Comparison of ENCODE assay signal across 31 cellular contexts in genomic region chr15:70222632-70223031, GRCh38.
"Had no signal": no experiment of that assay in that cellular context is flagged by ENCODE, and none has a peak within 500 bp of the region (broad histone marks: within the 10 kb centered on the region; RNA-seq: fewer than 3 reads in every experiment).

No MANE protein-coding gene starts in this region.

- H3K36me3 Mint-ChIP-seq: activated CD8-positive, alpha-beta memory T cell treated with anti-CD3 and anti-CD28 coated beads, Interleukin-2, amount 10 ng/mL, durations not matched to agents 7 days and 5 days; activated naive CD4-positive, alpha-beta T cell treated with anti-CD3 and anti-CD28 coated beads, Interleukin-2, amount 50 U/mL, for 72 hours; immature natural killer cell; mesothelial cell of epicardium; naive B cell; stimulated activated memory B cell treated with anti-CD40 and anti-IgM and Interleukin-4, amounts not matched to agents 10 μg/mL and 1 μg/mL and 100 μg/mL, for 72 hours; T-cell had no signal

- H3K27me3 ChIP-seq: adrenal gland, ascending aorta, brain microvascular endothelial cell, gastroesophageal sphincter, sigmoid colon, stomach, thyroid gland had no signal

- H3K27ac ChIP-seq: adrenal gland, ascending aorta, brain microvascular endothelial cell, gastroesophageal sphincter, parathyroid adenoma, psoas muscle, sigmoid colon, stomach, thyroid gland had no signal

- H3K4me1 ChIP-seq: adrenal gland, ascending aorta, gastroesophageal sphincter, parathyroid adenoma, psoas muscle, stomach, thyroid gland had no signal

- H3K36me3 ChIP-seq: adrenal gland, ascending aorta, brain microvascular endothelial cell, gastroesophageal sphincter, sigmoid colon, stomach, thyroid gland had no signal

- DNase-seq: activated B cell treated with CpG ODN at 0.5 μM for 24 hours; activated CD4-positive, alpha-beta T cell treated with anti-CD3 and anti-CD28 coated beads for 36 hours; activated CD8-positive, alpha-beta memory T cell treated with anti-CD3 and anti-CD28 coated beads, Interleukin-2, amount 10 ng/mL, durations not matched to agents 7 days and 5 days; activated CD8-positive, alpha-beta T cell treated with anti-CD3 and anti-CD28 coated beads, Interleukin-2, amount 10 ng/mL, durations not matched to agents 7 days and 5 days; activated naive CD4-positive, alpha-beta T cell; activated T-cell treated with anti-CD3 and anti-CD28 coated beads, Interleukin-2, amount 50 U/mL, for 72 hours; adrenal gland; brain microvascular endothelial cell; hypothalamus; immature natural killer cell; kidney; left colon; mammary epithelial cell; naive B cell; occipital lobe; psoas muscle; sigmoid colon; stimulated activated CD4-positive, alpha-beta T cell treated with anti-CD3 and anti-CD28 coated beads, Interleukin-1b, Interleukin-23, amount 100 ng/mL, for 48 hours; stimulated activated CD4-positive, alpha-beta T cell treated with anti-CD3 and anti-CD28 coated beads, Interleukin-4, amount 100 ng/mL, for 4 hours; stimulated activated CD8-positive, alpha-beta memory T cell treated with anti-CD3 and anti-CD28 coated beads, Interleukin-4, amount 100 ng/mL, for 48 hours; stomach; T-cell; thyroid gland had no signal

- H3K4me3 Mint-ChIP-seq: activated B cell treated with CpG ODN at 0.5 μM for 24 hours; activated CD4-positive, alpha-beta T cell treated with anti-CD3 and anti-CD28 coated beads for 36 hours; activated CD8-positive, alpha-beta memory T cell treated with anti-CD3 and anti-CD28 coated beads, Interleukin-2, amount 10 ng/mL, durations not matched to agents 7 days and 5 days; activated CD8-positive, alpha-beta T cell treated with anti-CD3 and anti-CD28 coated beads, Interleukin-2, amount 10 ng/mL, durations not matched to agents 7 days and 5 days; mesothelial cell of epicardium; stimulated activated memory B cell treated with anti-CD40 and anti-IgM and Interleukin-4, amounts not matched to agents 10 μg/mL and 1 μg/mL and 100 μg/mL, for 72 hours; T-helper 2 cell treated with Interferon-gamma antibody and Interleukin-4, amounts not matched to agents 5 μg/mL and 100 μg/mL, for 36 hours had no signal

- H3K27me3 Mint-ChIP-seq: activated B cell treated with CpG ODN at 0.5 μM for 24 hours; activated CD4-positive, alpha-beta T cell treated with anti-CD3 and anti-CD28 coated beads for 36 hours; naive B cell; stimulated activated memory B cell treated with anti-CD40 and anti-IgM and Interleukin-4, amounts not matched to agents 10 μg/mL and 1 μg/mL and 100 μg/mL, for 72 hours; T-cell had no signal

- H3K9me3 Mint-ChIP-seq: activated B cell treated with CpG ODN at 0.5 μM for 24 hours; activated naive CD4-positive, alpha-beta T cell treated with anti-CD3 and anti-CD28 coated beads, Interleukin-2, amount 50 U/mL, for 72 hours; activated T-cell treated with anti-CD3 and anti-CD28 coated beads, Interleukin-2, amount 50 U/mL, for 72 hours; mesothelial cell of epicardium; naive B cell; stimulated activated memory B cell treated with anti-CD40 and anti-IgM and Interleukin-4, amounts not matched to agents 10 μg/mL and 1 μg/mL and 100 μg/mL, for 72 hours; T-cell; T-helper 2 cell treated with Interferon-gamma antibody and Interleukin-4, amounts not matched to agents 5 μg/mL and 100 μg/mL, for 36 hours had no signal

- H3K27ac Mint-ChIP-seq: activated B cell treated with CpG ODN at 0.5 μM for 24 hours; activated CD4-positive, alpha-beta T cell treated with anti-CD3 and anti-CD28 coated beads for 36 hours; activated CD8-positive, alpha-beta memory T cell treated with anti-CD3 and anti-CD28 coated beads, Interleukin-2, amount 10 ng/mL, durations not matched to agents 7 days and 5 days; activated T-cell treated with anti-CD3 and anti-CD28 coated beads, Interleukin-2, amount 50 U/mL, for 72 hours; immature natural killer cell; mesothelial cell of epicardium; stimulated activated memory B cell treated with anti-CD40 and anti-IgM and Interleukin-4, amounts not matched to agents 10 μg/mL and 1 μg/mL and 100 μg/mL, for 72 hours; T-cell; T-helper 2 cell treated with Interferon-gamma antibody and Interleukin-4, amounts not matched to agents 5 μg/mL and 100 μg/mL, for 36 hours had no signal

- H3K4me3 ChIP-seq: adrenal gland, ascending aorta, gastroesophageal sphincter, psoas muscle, sigmoid colon, smooth muscle cell, stomach, thyroid gland had no signal

- ATAC-seq: activated CD4-positive, alpha-beta T cell treated with anti-CD3 and anti-CD28 coated beads for 36 hours; activated CD8-positive, alpha-beta memory T cell treated with anti-CD3 and anti-CD28 coated beads, Interleukin-2, amount 10 ng/mL, durations not matched to agents 7 days and 5 days; activated CD8-positive, alpha-beta T cell treated with anti-CD3 and anti-CD28 coated beads, Interleukin-2, amount 10 ng/mL, durations not matched to agents 7 days and 5 days; activated naive CD4-positive, alpha-beta T cell treated with anti-CD3 and anti-CD28 coated beads, Interleukin-2, amount 50 U/mL, for 72 hours; activated T-cell treated with anti-CD3 and anti-CD28 coated beads, Interleukin-2, amount 50 U/mL, for 72 hours; gastroesophageal sphincter; left colon; psoas muscle; stimulated activated memory B cell treated with anti-CD40 and anti-IgM and Interleukin-4, amounts not matched to agents 10 μg/mL and 1 μg/mL and 100 μg/mL, for 72 hours had no signal

- H3K9me3 ChIP-seq: adrenal gland, ascending aorta, gastroesophageal sphincter, psoas muscle, sigmoid colon, stomach, thyroid gland had no signal
